In the genomic region with DNA sequence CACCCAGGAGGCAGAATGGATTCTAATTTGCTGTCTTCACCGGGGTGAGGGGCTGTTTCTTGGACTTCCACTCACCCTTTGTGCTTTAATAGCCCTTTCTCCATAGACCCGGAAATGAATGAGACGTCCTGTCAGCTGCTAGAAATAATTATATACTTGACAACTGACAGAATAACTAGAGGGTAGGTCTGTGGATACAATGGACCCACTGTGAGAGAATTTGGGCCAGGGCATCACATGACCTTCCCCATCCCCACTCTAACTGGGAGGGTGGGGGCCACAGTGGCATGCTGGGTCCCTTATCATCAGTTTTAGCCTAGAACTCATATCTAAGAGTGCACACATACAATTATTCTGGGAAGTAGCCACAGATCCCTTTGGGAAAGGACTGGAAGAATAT, we compare ENCODE assay signal across 21 cellular contexts.
"Had no signal": no experiment of that assay in that cellular context is flagged by ENCODE, and none has a peak within 500 bp of the region (broad histone marks: within the 10 kb centered on the region; RNA-seq: fewer than 3 reads in every experiment).

No MANE protein-coding gene starts in this region.

- FAIRE-seq: endothelial cell of umbilical vein, keratinocyte, pancreas, small intestine, urothelium cell line had no signal

- H3K27ac ChIP-seq: coronary artery, gastrocnemius medialis, lower lobe of right lung, neutrophil, pancreas, right lobe of liver, thoracic aorta, tibial nerve, upper lobe of left lung had no signal

- DNase-seq: dermis blood vessel endothelial cell; effector memory CD4-positive, alpha-beta T cell; erythroblast; gastrocnemius medialis; left ventricle myocardium superior; lower lobe of right lung; natural killer cell; pancreas; right lobe of liver; small intestine; stimulated activated CD4-positive, alpha-beta T cell treated with anti-CD3 and anti-CD28 coated beads, Interleukin-15, amount 100 ng/mL, for 24 hours; stimulated activated CD4-positive, alpha-beta T cell treated with anti-CD3 and anti-CD28 coated beads, Interleukin-2, amount 100 ng/mL, for 48 hours; stimulated activated naive B cell treated with anti-CD40 and anti-IgM and Interleukin-4, amounts not matched to agents 10 μg/mL and 1 μg/mL and 100 μg/mL, for 72 hours; upper lobe of left lung had no signal

- ATAC-seq: gastrocnemius medialis; left ventricle myocardium superior; lower lobe of right lung; natural killer cell; pancreas; right lobe of liver; stimulated activated naive B cell treated with anti-CD40 and anti-IgM and Interleukin-4, amounts not matched to agents 10 μg/mL and 1 μg/mL and 100 μg/mL, for 72 hours had no signal

- H3K4me1 ChIP-seq: gastrocnemius medialis, lower lobe of right lung, pancreas, right lobe of liver, tibial nerve, upper lobe of left lung had no signal

- H3K9me3 ChIP-seq: gastrocnemius medialis, lower lobe of right lung, neutrophil, pancreas, right lobe of liver, thoracic aorta, tibial nerve, upper lobe of left lung had no signal

- H3K36me3 ChIP-seq: gastrocnemius medialis, lower lobe of right lung, neutrophil, pancreas, right lobe of liver, thoracic aorta, tibial nerve, upper lobe of left lung had no signal

- H3K4me3 ChIP-seq: coronary artery, gastrocnemius medialis, lower lobe of right lung, pancreas, right lobe of liver, thoracic aorta, tibial nerve, upper lobe of left lung had no signal
